Comparison of ENCODE assay signal across 8 cellular contexts in the genomic region with DNA sequence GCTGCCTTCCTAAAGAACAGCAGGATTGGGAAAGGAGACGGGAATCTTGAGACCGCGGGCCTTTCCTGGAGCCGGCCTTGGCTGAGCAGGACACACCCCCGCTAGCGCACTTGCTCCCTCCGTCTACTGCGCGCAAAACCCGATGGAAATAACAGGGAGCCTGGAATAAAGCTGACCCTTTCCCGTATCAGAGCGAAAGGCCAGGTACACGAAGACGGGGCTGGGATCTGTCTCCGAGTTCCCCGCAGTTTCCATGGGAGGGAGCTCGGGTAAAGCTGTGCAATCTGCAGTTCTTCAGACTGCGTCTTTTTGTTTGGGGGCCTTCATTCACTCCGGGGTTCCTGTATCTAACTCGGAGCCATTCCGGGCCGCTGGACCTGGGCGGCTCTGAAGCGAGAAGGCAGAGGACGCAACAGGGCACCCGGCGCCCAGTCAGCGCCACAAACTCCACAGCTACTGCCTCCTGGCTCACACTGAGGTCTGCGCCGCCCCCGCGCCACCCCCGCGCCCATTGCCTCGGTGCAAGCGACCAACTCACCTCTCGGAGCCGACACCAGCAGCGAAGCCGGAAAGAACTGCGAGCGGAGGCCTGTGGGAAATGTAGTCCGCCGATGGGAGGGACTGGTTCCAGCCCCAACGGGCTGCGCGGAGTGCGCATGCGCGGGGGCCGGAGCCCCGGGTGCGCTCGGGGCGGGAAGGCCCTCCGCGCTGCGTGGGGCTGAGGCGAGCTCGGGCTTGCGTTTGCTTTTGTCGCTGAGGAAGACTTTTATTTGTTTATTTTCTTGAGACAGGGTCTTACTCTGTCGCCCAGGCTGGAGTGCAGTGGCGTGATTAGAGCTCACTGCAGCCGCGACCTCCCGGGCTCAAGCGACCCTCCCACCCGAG. TPM values are rescaled to one million over a fixed set of nuclear protein-coding genes. Genes with fewer than 3 reads are reported as not detected.
DNase-seq lines count a peak whose midpoint lies in the region; ATAC-seq and TF ChIP-seq lines count a peak whose summit lies in the region.

A gene (minus strand): TSS at position 577 of the 885 bp plus-strand sequence. CDS start 11,309 bp downstream, outside the sequence.

- H3K27ac ChIP-seq in coronary artery, result peak within 1 kb of the TSS; percentile 82 to 88

- DNase-seq in AML-193 (lab: John Stamatoyannopoulos, UW) (peak; percentile 82 to 90), NCI-H510A (lab: John Stamatoyannopoulos, UW) (peak; percentile 87), coronary artery (ENCODE audit: low spot score) (peak; percentile 92), left colon (peak; percentile 94 to 95)
- DNase-seq in activated CD4-positive, alpha-beta T cell treated with anti-CD3 and anti-CD28 coated beads for 48 hours, result peak; percentile 95
- DNase-seq in stimulated activated CD4-positive, alpha-beta T cell treated with anti-CD3 and anti-CD28 coated beads, Interleukin-1b, Interleukin-23, amount 100 ng/mL, for 4 hours (ENCODE audit: low read depth in 2 of 2), result peak; percentile 92

- H3K4me3 ChIP-seq in coronary artery, result peak within 1 kb of the TSS; percentile 83

- peak; percentile 62 for TF ChIP-seq POLR2A in GM19099 (IDR thresholded peaks at IDR 0.05; ENCODE audit: extremely low read depth, insufficient read length, low read depth)

- no peak for TF ChIP-seq CTCF in coronary artery (IDR thresholded peaks at IDR 0.05)

- intact Hi-C loops in left colon (cut with DNase I, micrococcal nuclease), result no loop called here

- ATAC-seq in HG03378 (IDR thresholded peaks at IDR 0.05; ENCODE audit: unreplicated experiment) (peak; percentile 90), left colon (peak; percentile 99)

RNA-seq across cellular contexts. Expression of the gene that starts here (rescaled TPM):
- total RNA-seq in left colon, result 1 to 10 TPM; 3.7 to 4.0 TPM

Comparison
In these comparisons a context has a peak if more than half of its experiments do, and no peak if none do; other contexts are left out.
1. Peak in every context shown above with its lines: DNase-seq, ATAC-seq, H3K4me3 ChIP-seq and H3K27ac ChIP-seq.